9 cellular contexts compared by ENCODE assay signal in the genomic region with DNA sequence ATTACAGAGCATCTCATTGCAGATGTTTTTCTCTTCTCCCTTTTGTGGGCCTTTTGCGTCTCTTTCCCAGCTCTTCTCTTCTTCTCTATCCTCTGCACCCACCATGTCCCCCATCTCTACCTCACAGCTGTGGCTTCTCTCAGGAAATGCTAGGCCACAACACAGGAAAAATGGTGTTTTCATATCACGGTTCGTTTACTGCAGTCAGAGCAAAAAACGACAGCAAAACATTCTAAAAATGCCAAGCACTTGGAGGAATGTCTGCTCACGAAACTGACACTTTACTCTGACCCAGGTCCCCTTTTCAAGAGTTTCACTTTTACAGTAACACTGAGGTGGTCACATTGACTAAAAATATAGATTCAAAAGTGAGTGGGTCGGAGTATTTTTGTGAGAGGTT.
DNase-seq lines count a peak whose midpoint lies in the region; ATAC-seq and TF ChIP-seq lines count a peak whose summit lies in the region.
"Had no signal": no experiment of that assay in that cellular context is flagged by ENCODE, and none has a peak within 500 bp of the region (broad histone marks: within the 10 kb centered on the region; RNA-seq: fewer than 3 reads in every experiment).

No MANE protein-coding gene starts in this region.

- H3K4me3 Mint-ChIP-seq in chondrocyte (ENCODE audit: unreplicated experiment), result peak overlapping the region; percentile 0
- H3K4me3 Mint-ChIP-seq: type B pancreatic cell had no signal

- H3K27me3 ChIP-seq in Peyer's patch, result no peaks in the 10 kb centered on the region

- H3K27me3 Mint-ChIP-seq in chondrocyte (ENCODE audit: low read depth), result no peaks in the 10 kb centered on the region
- H3K27me3 Mint-ChIP-seq: type B pancreatic cell had no signal

- TF ChIP-seq POLR2A in Peyer's patch (IDR thresholded peaks at IDR 0.05), result no peak

- H3K36me3 Mint-ChIP-seq in chondrocyte (ENCODE audit: low read depth), result no peaks in the 10 kb centered on the region

- ATAC-seq in GM19452 (IDR thresholded peaks at IDR 0.05; ENCODE audit: unreplicated experiment) (peak; percentile 84), HG03196 (IDR thresholded peaks at IDR 0.05; ENCODE audit: unreplicated experiment) (peak; percentile 91), left cardiac atrium (no peak)

- H3K9me3 ChIP-seq in Peyer's patch, result no peaks in the 10 kb centered on the region

- peaks cover 70% of the 10 kb centered on the region for H3K4me1 Mint-ChIP-seq in chondrocyte (ENCODE audit: low read depth)

- TF ChIP-seq CTCF in chondrocyte (IDR thresholded peaks at IDR 0.05) (no peak), Peyer's patch (IDR thresholded peaks at IDR 0.05) (no peak), coronary artery (IDR thresholded peaks at IDR 0.05) (no peak)

- no peaks in the 10 kb centered on the region for H3K36me3 ChIP-seq in Peyer's patch

- intact Hi-C loops in left cardiac atrium (cut with DNase I), result no loop called here

- peaks cover 5% of the 10 kb centered on the region for H3K9me3 Mint-ChIP-seq in chondrocyte (ENCODE audit: low read depth)

- DNase-seq in Daoy (ENCODE audit: low read depth) (peak; percentile 17), chondrocyte (ENCODE audit: low spot score) (no peak), Peyer's patch (no peak), NCI-H1417 treated with DMSO at 0.1 percent for 48 hours (lab: John Stamatoyannopoulos, UW) (no peak), coronary artery (ENCODE audit: low spot score) (no peak), left cardiac atrium (no peak)

- H3K27ac ChIP-seq in Peyer's patch, result no peak overlapping the region
- H3K27ac ChIP-seq in coronary artery, result peak overlapping the region in 1 of 2 donors; percentile 20

- peaks cover 0 to 5% (median 0%) of the 10 kb centered on the region in 4 donors for H3K4me1 ChIP-seq in Peyer's patch

- no peak overlapping the region for H3K4me3 ChIP-seq in Peyer's patch
- H3K4me3 ChIP-seq in coronary artery, result no peak overlapping the region

- H3K27ac Mint-ChIP-seq in chondrocyte (ENCODE audit: unreplicated experiment), result peak overlapping the region; percentile 92
- H3K27ac Mint-ChIP-seq: type B pancreatic cell had no signal

Comparison
In these comparisons a context has a peak if more than half of its experiments do, and no peak if none do; other contexts are left out.
1. ATAC-seq: peak in GM19452 (single experiment) and HG03196 (single experiment); none in left cardiac atrium (0 of 2).